In genomic region chr19:41521860-41522555, GRCh38 we compare ENCODE assay signal across 8 cellular contexts. TPM values are rescaled to one million over a fixed set of nuclear protein-coding genes. Genes with fewer than 3 reads are reported as not detected.
DNase-seq lines count a peak whose midpoint lies in the region; ATAC-seq and TF ChIP-seq lines count a peak whose summit lies in the region.

No MANE protein-coding gene starts in this region.

- H3K27ac ChIP-seq in BLaER1, result no peak overlapping the region; the same call in 1 of the 2 replicates

- peaks cover 20% of the 10 kb centered on the region for H3K4me1 Mint-ChIP-seq in activated CD8-positive, alpha-beta T cell treated with anti-CD3 and anti-CD28 coated beads for 36 hours (ENCODE audit: low read depth)
- H3K4me1 Mint-ChIP-seq in stimulated activated effector memory CD8-positive, alpha-beta T cell treated with anti-CD3 and anti-CD28 coated beads, Interleukin-12 subunit alpha, Interleukin-12 subunit beta, amount 100 ng/mL, for 72 hours, result peaks cover 21% of the 10 kb centered on the region

- peaks cover 37% of the 10 kb centered on the region for H3K27me3 ChIP-seq in BLaER1

- H3K9me3 Mint-ChIP-seq in activated CD8-positive, alpha-beta T cell treated with anti-CD3 and anti-CD28 coated beads for 36 hours, result no peaks in the 10 kb centered on the region
- H3K9me3 Mint-ChIP-seq in stimulated activated effector memory CD8-positive, alpha-beta T cell treated with anti-CD3 and anti-CD28 coated beads, Interleukin-12 subunit alpha, Interleukin-12 subunit beta, amount 100 ng/mL, for 72 hours, result no peaks in the 10 kb centered on the region

- peak; percentile 29 for ATAC-seq in HG02884 (IDR thresholded peaks at IDR 0.05; ENCODE audit: unreplicated experiment)
- peak; percentile 63 for ATAC-seq in activated CD8-positive, alpha-beta T cell treated with anti-CD3 and anti-CD28 coated beads for 36 hours
- ATAC-seq in stimulated activated effector memory CD8-positive, alpha-beta T cell treated with anti-CD3 and anti-CD28 coated beads, Interleukin-12 subunit alpha, Interleukin-12 subunit beta, amount 100 ng/mL, for 72 hours, result peak; percentile 70
- no peak for ATAC-seq in GM18858 (IDR thresholded peaks at IDR 0.05; ENCODE audit: unreplicated experiment)

- DNase-seq in activated CD8-positive, alpha-beta T cell treated with anti-CD3 and anti-CD28 coated beads for 36 hours, result peak; percentile 59
- peak; percentile 28 for DNase-seq in germinal center (ENCODE audit: low spot score)
- no peak for DNase-seq in stimulated activated effector memory CD8-positive, alpha-beta T cell treated with anti-CD3 and anti-CD28 coated beads, Interleukin-12 subunit alpha, Interleukin-12 subunit beta, amount 100 ng/mL, for 72 hours (ENCODE audit: low spot score in 2 of 2)
- DNase-seq in ureter (ENCODE audit: low spot score), result no peak
- no peak for DNase-seq in NCI-H345 treated with DMSO at 0.1 percent for 48 hours (lab: John Stamatoyannopoulos, UW; ENCODE audit: unreplicated experiment)

- POLR2A ChIA-PET in activated CD8-positive, alpha-beta T cell treated with anti-CD3 and anti-CD28 coated beads for 36 hours (lab: Charles Lee), result no interaction called here

- H3K36me3 ChIP-seq in BLaER1, result no peaks in the 10 kb centered on the region

- no peaks in the 10 kb centered on the region for H4K20me1 ChIP-seq in BLaER1

- peak overlapping the region; percentile 81 for H3K27ac Mint-ChIP-seq in activated CD8-positive, alpha-beta T cell treated with anti-CD3 and anti-CD28 coated beads for 36 hours
- H3K27ac Mint-ChIP-seq in stimulated activated effector memory CD8-positive, alpha-beta T cell treated with anti-CD3 and anti-CD28 coated beads, Interleukin-12 subunit alpha, Interleukin-12 subunit beta, amount 100 ng/mL, for 72 hours, result peak overlapping the region; percentile 84

- H3K9me3 ChIP-seq in BLaER1, result peaks cover 14% of the 10 kb centered on the region

- CTCF ChIA-PET in activated CD8-positive, alpha-beta T cell treated with anti-CD3 and anti-CD28 coated beads for 36 hours (lab: Charles Lee), result interaction anchor here (0.8 to 2.3 kb wide), 5 partner anchors 11 to 75 kb away, joined by 3 to 5 read pairs (median 4); no protein-coding TSS in a partner anchor

- peaks cover 19% of the 10 kb centered on the region for H3K4me1 ChIP-seq in BLaER1

- H3K4me2 ChIP-seq in BLaER1, result peak overlapping the region; percentile 81

- H3K4me3 Mint-ChIP-seq in activated CD8-positive, alpha-beta T cell treated with anti-CD3 and anti-CD28 coated beads for 36 hours, result peak overlapping the region; percentile 72
- H3K4me3 Mint-ChIP-seq in stimulated activated effector memory CD8-positive, alpha-beta T cell treated with anti-CD3 and anti-CD28 coated beads, Interleukin-12 subunit alpha, Interleukin-12 subunit beta, amount 100 ng/mL, for 72 hours, result peak overlapping the region; percentile 77

- peaks cover 38% of the 10 kb centered on the region for H3K27me3 Mint-ChIP-seq in activated CD8-positive, alpha-beta T cell treated with anti-CD3 and anti-CD28 coated beads for 36 hours

- H3K4me3 ChIP-seq in BLaER1, result peak overlapping the region; percentile 62

- peak overlapping the region; percentile 45; the same call in 1 of the 2 replicates for H3K9ac ChIP-seq in BLaER1

- peak; percentile 27 for TF ChIP-seq CTCF in activated CD8-positive, alpha-beta T cell treated with anti-CD3 and anti-CD28 coated beads for 36 hours (IDR thresholded peaks at IDR 0.05)

- no peaks in the 10 kb centered on the region for H3K36me3 Mint-ChIP-seq in activated CD8-positive, alpha-beta T cell treated with anti-CD3 and anti-CD28 coated beads for 36 hours (ENCODE audit: low read depth)
- no peaks in the 10 kb centered on the region for H3K36me3 Mint-ChIP-seq in stimulated activated effector memory CD8-positive, alpha-beta T cell treated with anti-CD3 and anti-CD28 coated beads, Interleukin-12 subunit alpha, Interleukin-12 subunit beta, amount 100 ng/mL, for 72 hours

- intact Hi-C loops in activated CD8-positive, alpha-beta T cell treated with anti-CD3 and anti-CD28 coated beads for 36 hours (cut with micrococcal nuclease), result loop anchor here (5.0 kb wide), 1 partner anchor 40 kb away; no protein-coding TSS in a partner anchor

RNA-seq across cellular contexts. Expression of gene CEACAM21, which starts 54.0 kb away (rescaled TPM):
- total RNA-seq in activated CD8-positive, alpha-beta T cell treated with anti-CD3 and anti-CD28 coated beads for 36 hours, result 10 to 100 TPM; 17.7 to 19.8 TPM
- total RNA-seq in ureter, result 3.6 TPM

Comparison
In these comparisons a context has a peak if more than half of its experiments do, and no peak if none do; other contexts are left out.
1. DNase-seq: peak in activated CD8-positive, alpha-beta T cell treated with anti-CD3 and anti-CD28 coated beads for 36 hours (single experiment) and germinal center (single experiment); none in stimulated activated effector memory CD8-positive, alpha-beta T cell treated with anti-CD3 and anti-CD28 coated beads, Interleukin-12 subunit alpha, Interleukin-12 subunit beta, amount 100 ng/mL, for 72 hours (0 of 2), ureter (single experiment) and NCI-H345 treated with DMSO at 0.1 percent for 48 hours (single experiment).